ENCODE assay signal across 12 cellular contexts in genomic region chr9:114694719-114695269, GRCh38. TPM values are rescaled to one million over a fixed set of nuclear protein-coding genes. Genes with fewer than 3 reads are reported as not detected.
DNase-seq lines count a peak whose midpoint lies in the region; ATAC-seq, FAIRE-seq and TF ChIP-seq lines count a peak whose summit lies in the region.
"Had no signal": no experiment of that assay in that cellular context is flagged by ENCODE, and none has a peak within 500 bp of the region (broad histone marks: within the 10 kb centered on the region; RNA-seq: fewer than 3 reads in every experiment).

No MANE protein-coding gene starts in this region.

- H3K4me3 ChIP-seq in GM12865 (ENCODE audit: low read depth, low read length) = no peak overlapping the region
- no peak overlapping the region for H3K4me3 ChIP-seq in vagina
- no peak overlapping the region for H3K4me3 ChIP-seq in stomach
- H3K4me3 ChIP-seq in smooth muscle cell = no peak overlapping the region
- H3K4me3 ChIP-seq: upper lobe of right lung had no signal

- POLR2A ChIA-PET in activated CD8-positive, alpha-beta T cell treated with anti-CD3 and anti-CD28 coated beads, Interleukin-2, amount 10 ng/mL, durations not matched to agents 7 days and 5 days (lab: Charles Lee) = interaction anchor here (0.7 to 5.1 kb wide), 7 partner anchors 9 to 309 kb away, joined by 3 to 55 read pairs (median 4); partner anchors contain the start of gene TNFSF8

- whole genome bisulfite sequencing in stomach, 5 donors = 81 to 92% (median 90%) methylated on average over 6 of the region's 6 CpGs
- WGBS in smooth muscle cell (ENCODE audit: low lambda C conversion rate) = 96% methylated on average over 6 of the region's 6 CpGs

- no peak overlapping the region for H3K27ac ChIP-seq in vagina
- no peak overlapping the region for H3K27ac ChIP-seq in stomach
- no peak overlapping the region for H3K27ac ChIP-seq in smooth muscle cell (ENCODE audit: low read depth)
- H3K27ac ChIP-seq: upper lobe of right lung had no signal

- peak overlapping the region; percentile 83 for H3K27ac Mint-ChIP-seq in activated CD8-positive, alpha-beta T cell treated with anti-CD3 and anti-CD28 coated beads, Interleukin-2, amount 10 ng/mL, durations not matched to agents 7 days and 5 days
- H3K27ac Mint-ChIP-seq: H9 had no signal

- no peaks in the 10 kb centered on the region for H3F3A ChIP-seq in smooth muscle cell (ENCODE audit: low read depth)

- no peaks in the 10 kb centered on the region for H3K79me2 ChIP-seq in smooth muscle cell (ENCODE audit: low read depth)

- peaks cover 95% of the 10 kb centered on the region for H3K4me1 Mint-ChIP-seq in activated CD8-positive, alpha-beta T cell treated with anti-CD3 and anti-CD28 coated beads, Interleukin-2, amount 10 ng/mL, durations not matched to agents 7 days and 5 days (ENCODE audit: low read depth)

- H3K27me3 ChIP-seq in vagina (no peaks in the 10 kb centered on the region), stomach (no peaks in the 10 kb centered on the region), smooth muscle cell (ENCODE audit: low read depth) (no peaks in the 10 kb centered on the region)
- H3K27me3 ChIP-seq: upper lobe of right lung had no signal

- H3K4me1 ChIP-seq in vagina (peaks cover 29% of the 10 kb centered on the region), stomach (no peaks in the 10 kb centered on the region), smooth muscle cell (ENCODE audit: low read depth) (no peaks in the 10 kb centered on the region)
- H3K4me1 ChIP-seq: upper lobe of right lung had no signal

- H3K9me3 ChIP-seq in vagina = no peaks in the 10 kb centered on the region
- no peaks in the 10 kb centered on the region for H3K9me3 ChIP-seq in stomach
- no peaks in the 10 kb centered on the region for H3K9me3 ChIP-seq in smooth muscle cell (replicated peaks; ENCODE audit: low read depth)
- H3K9me3 ChIP-seq: upper lobe of right lung had no signal

- DNase-seq in GM12865 (ENCODE audit: low read depth) (peak; percentile 91), GM19239 (ENCODE audit: insufficient read length, low spot score) (no peak), vagina (ENCODE audit: extremely low spot score in 2 of 2) (no peak), stomach (no peak), smooth muscle cell (lab: John Stamatoyannopoulos, UW; ENCODE audit: unreplicated experiment) (no peak)
- no peak for DNase-seq in activated CD8-positive, alpha-beta T cell treated with anti-CD3 and anti-CD28 coated beads, Interleukin-2, amount 10 ng/mL, durations not matched to agents 7 days and 5 days
- DNase-seq in stimulated activated CD8-positive, alpha-beta memory T cell treated with anti-CD3 and anti-CD28 coated beads, Interleukin-4, amount 100 ng/mL, for 48 hours = no peak
- DNase-seq: H9; stimulated activated CD4-positive, alpha-beta T cell treated with anti-CD3 and anti-CD28 coated beads, Interleukin-4, amount 100 ng/mL, for 4 hours; upper lobe of right lung had no signal

- peak; percentile 35 for ATAC-seq in HG02973 (IDR thresholded peaks at IDR 0.05; ENCODE audit: unreplicated experiment)
- no peak for ATAC-seq in activated CD8-positive, alpha-beta T cell treated with anti-CD3 and anti-CD28 coated beads, Interleukin-2, amount 10 ng/mL, durations not matched to agents 7 days and 5 days
- ATAC-seq: upper lobe of right lung had no signal

- no peak for TF ChIP-seq CTCF in GM12865 (IDR thresholded peaks at IDR 0.05; ENCODE audit: insufficient read depth, low read depth, low read length, missing control alignments)
- no peak for TF ChIP-seq CTCF in vagina (IDR thresholded peaks at IDR 0.05)
- TF ChIP-seq CTCF in stomach (IDR thresholded peaks at IDR 0.05) = no peak
- no peak for TF ChIP-seq CTCF in smooth muscle cell (IDR thresholded peaks at IDR 0.05; ENCODE audit: borderline replicate concordance, insufficient read depth, poor library complexity, severe bottlenecking)

- TF ChIP-seq POLR2A in vagina (IDR thresholded peaks at IDR 0.05) (no peak), stomach (IDR thresholded peaks at IDR 0.05) (no peak)

- H3K9ac ChIP-seq in smooth muscle cell (ENCODE audit: low read depth) = no peak overlapping the region

- peak overlapping the region; percentile 2 for H3K4me3 Mint-ChIP-seq in activated CD8-positive, alpha-beta T cell treated with anti-CD3 and anti-CD28 coated beads, Interleukin-2, amount 10 ng/mL, durations not matched to agents 7 days and 5 days
- H3K4me3 Mint-ChIP-seq: H9 had no signal

- no peaks in the 10 kb centered on the region for H4K20me1 ChIP-seq in smooth muscle cell (ENCODE audit: low read depth)

- CTCF ChIA-PET in activated CD8-positive, alpha-beta T cell treated with anti-CD3 and anti-CD28 coated beads, Interleukin-2, amount 10 ng/mL, durations not matched to agents 7 days and 5 days (lab: Charles Lee) = interaction anchor here (0.6 to 10.0 kb wide), 9 partner anchors 9 to 212 kb away, joined by 3 to 90 read pairs (median 4); partner anchors contain the start of gene TEX48

- peak; percentile 92 for FAIRE-seq in GM19239 (lab: Jason Lieb, UNC)

- H3K9me3 Mint-ChIP-seq in activated CD8-positive, alpha-beta T cell treated with anti-CD3 and anti-CD28 coated beads, Interleukin-2, amount 10 ng/mL, durations not matched to agents 7 days and 5 days (ENCODE audit: insufficient read depth) = peaks cover 3% of the 10 kb centered on the region

- no peak overlapping the region for H2AFZ ChIP-seq in smooth muscle cell (ENCODE audit: low read depth)

- H3K36me3 ChIP-seq in vagina (no peaks in the 10 kb centered on the region), stomach (no peaks in the 10 kb centered on the region), smooth muscle cell (ENCODE audit: low read depth) (no peaks in the 10 kb centered on the region)
- H3K36me3 ChIP-seq: upper lobe of right lung had no signal

- peaks cover 45% of the 10 kb centered on the region for H3K36me3 Mint-ChIP-seq in activated CD8-positive, alpha-beta T cell treated with anti-CD3 and anti-CD28 coated beads, Interleukin-2, amount 10 ng/mL, durations not matched to agents 7 days and 5 days (ENCODE audit: low read depth)

- TF ChIP-seq EP300 in stomach (IDR thresholded peaks at IDR 0.05) = no peak

- H3K27me3 Mint-ChIP-seq in activated CD8-positive, alpha-beta T cell treated with anti-CD3 and anti-CD28 coated beads, Interleukin-2, amount 10 ng/mL, durations not matched to agents 7 days and 5 days (ENCODE audit: low read depth) = no peaks in the 10 kb centered on the region

- no peak overlapping the region for H3K4me2 ChIP-seq in smooth muscle cell

- intact Hi-C loops in vagina (cut with DNase I) (no loop called here), stomach (cut with DNase I; ENCODE audit: low total_unique reads) (no loop called here)

RNA-seq across cellular contexts. Expression of gene TEX48, which starts 12.8 kb away (rescaled TPM):
- 1 to 10 TPM in 1 of 2 experiments, under 1 TPM in 1; 0.61 to 1.7 TPM for total RNA-seq in activated CD8-positive, alpha-beta T cell treated with anti-CD3 and anti-CD28 coated beads, Interleukin-2, amount 10 ng/mL, durations not matched to agents 7 days and 5 days
- total RNA-seq in vagina (not detected), stomach (not detected), smooth muscle cell (not detected in 2 replicates)
- polyA plus RNA-seq in stomach (not detected), smooth muscle cell (0.58 TPM in 1 of 2 replicates, not detected in the other)
- total RNA-seq: dermis microvascular lymphatic vessel endothelial cell, H9, upper lobe of right lung had no signal

RNA-seq across cellular contexts. Expression of gene TEX53, which starts 37.2 kb away (rescaled TPM):
- not detected for total RNA-seq in activated CD8-positive, alpha-beta T cell treated with anti-CD3 and anti-CD28 coated beads, Interleukin-2, amount 10 ng/mL, durations not matched to agents 7 days and 5 days
- total RNA-seq in vagina (not detected), stomach (not detected), smooth muscle cell (not detected in 2 replicates)
- polyA plus RNA-seq in stomach (not detected), smooth muscle cell (not detected in 2 replicates)
- total RNA-seq: dermis microvascular lymphatic vessel endothelial cell, H9, upper lobe of right lung had no signal
